Comparison of ENCODE assay signal across 16 cellular contexts in the genomic region with DNA sequence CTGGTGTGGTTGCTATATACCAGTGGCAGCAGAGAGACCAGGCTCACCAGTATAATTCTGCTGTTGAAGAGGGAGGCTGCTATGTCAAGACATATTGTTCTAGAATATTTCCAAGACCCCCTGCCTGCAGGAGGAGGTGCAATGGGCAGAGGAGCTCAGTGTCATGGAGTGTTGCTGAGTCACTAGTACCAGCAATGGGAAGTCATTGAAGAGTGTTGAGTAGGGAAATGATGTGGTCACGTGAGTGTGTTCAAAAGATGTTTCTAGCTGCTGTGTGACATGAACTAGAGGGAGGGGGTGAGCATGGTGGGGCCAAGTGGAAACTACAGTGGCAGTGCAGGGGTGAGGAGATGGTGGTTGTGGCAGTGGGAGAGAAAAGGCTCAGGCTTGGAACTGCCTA.
DNase-seq lines count a peak whose midpoint lies in the region; ATAC-seq and TF ChIP-seq lines count a peak whose summit lies in the region.
"Had no signal": no experiment of that assay in that cellular context is flagged by ENCODE, and none has a peak within 500 bp of the region (broad histone marks: within the 10 kb centered on the region; RNA-seq: fewer than 3 reads in every experiment).

No MANE protein-coding gene starts in this region.

- POLR2A ChIA-PET in PC-3 (lab: Charles Lee; ENCODE audit: unreplicated experiment), result interaction anchor here (0.6 kb wide), 1 partner anchor 271 kb away, joined by 7 read pairs; no protein-coding TSS in a partner anchor

- DNase-seq in NCI-H2029 treated with DMSO at 0.1 percent for 48 hours (lab: John Stamatoyannopoulos, UW), result peak; percentile 5
- DNase-seq in NCI-H2029 (lab: John Stamatoyannopoulos, UW), result no peak
- DNase-seq in Karpas-422, result peak; percentile 69
- DNase-seq in choroid plexus epithelial cell (ENCODE audit: low read depth), result peak; percentile 70
- DNase-seq in renal cortical epithelial cell (ENCODE audit: low read depth), result peak; percentile 64
- no peak for DNase-seq in NCI-H1694 (lab: John Stamatoyannopoulos, UW)
- DNase-seq in DMS153 treated with DMSO at 0.1 percent for 48 hours (lab: John Stamatoyannopoulos, UW; ENCODE audit: unreplicated experiment), result no peak
- DNase-seq in PC-3, result no peak
- DNase-seq: 8988T; CD8-positive, alpha-beta memory T cell; esophagus squamous epithelium; KG1; NCI-H2107; occipital lobe; spleen; WERI-Rb-1 had no signal

- CTCF ChIA-PET in PC-3 (lab: Charles Lee), result no interaction called here

- TF ChIP-seq CTCF in choroid plexus epithelial cell (conservative IDR thresholded peaks at IDR 0.05; ENCODE audit: low read depth, low read length) (no peak), PC-3 (conservative IDR thresholded peaks at IDR 0.05; ENCODE audit: low read depth, low read length) (no peak)

- no peaks in the 10 kb centered on the region for H3F3A ChIP-seq in PC-3 (ENCODE audit: low read length, unreplicated experiment)

- H3K36me3 ChIP-seq in Karpas-422 (ENCODE audit: insufficient read depth, low read length), result no peaks in the 10 kb centered on the region
- H3K36me3 ChIP-seq in PC-3 (ENCODE audit: low read depth, low read length), result no peaks in the 10 kb centered on the region
- H3K36me3 ChIP-seq: esophagus squamous epithelium, spleen, WERI-Rb-1 had no signal

- H3K27me3 ChIP-seq in Karpas-422 (ENCODE audit: low read length) (no peaks in the 10 kb centered on the region), PC-3 (ENCODE audit: low read length) (no peaks in the 10 kb centered on the region)
- H3K27me3 ChIP-seq: esophagus squamous epithelium had no signal

- H3K9me3 ChIP-seq in Karpas-422 (ENCODE audit: low read length) (no peaks in the 10 kb centered on the region), PC-3 (ENCODE audit: low read length) (no peaks in the 10 kb centered on the region)
- H3K9me3 ChIP-seq: esophagus squamous epithelium, spleen had no signal

- H3K27ac ChIP-seq in Karpas-422 (ENCODE audit: low read length) (no peak overlapping the region), PC-3 (ENCODE audit: low read length) (no peak overlapping the region)
- H3K27ac ChIP-seq: spleen, WERI-Rb-1 had no signal

- H3K79me2 ChIP-seq in Karpas-422 (ENCODE audit: low read length) (no peaks in the 10 kb centered on the region), PC-3 (ENCODE audit: low read length) (no peaks in the 10 kb centered on the region)

- H3K9me2 ChIP-seq in Karpas-422 (replicated peaks; ENCODE audit: insufficient read depth, low read length), result no peaks in the 10 kb centered on the region
- no peaks in the 10 kb centered on the region for H3K9me2 ChIP-seq in PC-3 (replicated peaks; ENCODE audit: low read length)

- H4K20me1 ChIP-seq in Karpas-422 (ENCODE audit: insufficient read depth, low read depth, low read length) (no peaks in the 10 kb centered on the region), PC-3 (ENCODE audit: low read length) (no peaks in the 10 kb centered on the region)

- intact Hi-C loops in PC-3 (cut with micrococcal nuclease), result no loop called here

- no TSS peak for BruUV-seq in PC-3 (replicated peaks; lab: Mats Ljungman, UMichigan)

- H3K9ac ChIP-seq in Karpas-422 (ENCODE audit: low read length) (no peak overlapping the region), PC-3 (ENCODE audit: low read length) (no peak overlapping the region)

- H3K4me2 ChIP-seq in Karpas-422 (ENCODE audit: low read depth, low read length, poor library complexity, severe bottlenecking), result no peak overlapping the region
- H3K4me2 ChIP-seq in PC-3 (ENCODE audit: low read length), result no peak overlapping the region

- H3K4me1 ChIP-seq in Karpas-422 (ENCODE audit: low read length), result peaks cover 18% of the 10 kb centered on the region
- peaks cover 30% of the 10 kb centered on the region for H3K4me1 ChIP-seq in PC-3 (ENCODE audit: insufficient read depth, low read length)
- H3K4me1 ChIP-seq: spleen had no signal

- no peak for ATAC-seq in PC-3

- H3K4me3 ChIP-seq in Karpas-422 (ENCODE audit: low read length) (no peak overlapping the region), choroid plexus epithelial cell (ENCODE audit: low read depth, low read length) (no peak overlapping the region), PC-3 (ENCODE audit: low read length) (no peak overlapping the region)
- H3K4me3 ChIP-seq: esophagus squamous epithelium, spleen had no signal

- H2AFZ ChIP-seq in Karpas-422 (ENCODE audit: low read length) (peak overlapping the region; percentile 1; the same call in 1 of the 2 replicates), PC-3 (ENCODE audit: low read length) (no peak overlapping the region)

Comparison
In these comparisons a context has a peak if more than half of its experiments do, and no peak if none do; other contexts are left out.
1. DNase-seq: peak in NCI-H2029 treated with DMSO at 0.1 percent for 48 hours (single experiment), Karpas-422 (single experiment), choroid plexus epithelial cell (single experiment) and renal cortical epithelial cell (single experiment); none in NCI-H2029 (single experiment), NCI-H1694 (single experiment), DMS153 treated with DMSO at 0.1 percent for 48 hours (single experiment) and PC-3 (single experiment).